13 cellular contexts compared by ENCODE assay signal in genomic region chr18:45248240-45248903, GRCh38.
DNase-seq lines count a peak whose midpoint lies in the region; ATAC-seq and TF ChIP-seq lines count a peak whose summit lies in the region.
"Had no signal": no experiment of that assay in that cellular context is flagged by ENCODE, and none has a peak within 500 bp of the region (broad histone marks: within the 10 kb centered on the region; RNA-seq: fewer than 3 reads in every experiment).

No MANE protein-coding gene starts in this region.

- TF ChIP-seq EP300 in SK-N-SH (IDR thresholded peaks at IDR 0.05; ENCODE audit: borderline replicate concordance in 1 of 2, low read depth in 1 of 2, low read length in 1 of 2) = peak; percentile 61 to 85; a peak in 2 of 4 replicates

- no peaks in the 10 kb centered on the region for H3K27me3 ChIP-seq in AG04450 (ENCODE audit: control insufficient read depth, insufficient read depth, low read length)
- no peaks in the 10 kb centered on the region for H3K27me3 ChIP-seq in SK-N-SH (ENCODE audit: insufficient read depth)

- ATAC-seq in omental fat pad (ENCODE audit: low FRiP score) (peak; percentile 73), GM18870 (IDR thresholded peaks at IDR 0.05; ENCODE audit: unreplicated experiment) (no peak)
- ATAC-seq: naive thymus-derived CD4-positive, alpha-beta T cell had no signal

- no peak overlapping the region; the same call in 1 of the 2 replicates for H2AFZ ChIP-seq in SK-N-SH (ENCODE audit: low read depth)

- TF ChIP-seq CTCF in AG04450 (IDR thresholded peaks at IDR 0.05; ENCODE audit: low read depth, low read length) (no peak), SK-N-SH (IDR thresholded peaks at IDR 0.05) (no peak), foreskin fibroblast (IDR thresholded peaks at IDR 0.05; ENCODE audit: low read depth, low read length) (no peak), omental fat pad (IDR thresholded peaks at IDR 0.05) (no peak)

- POLR2A ChIA-PET in AG04450 (lab: Yijun Ruan, JAX) = interaction anchor here (0.6 to 1.2 kb wide), 2 partner anchors 70 to 78 kb away, joined by 3 read pairs; no protein-coding TSS in a partner anchor
- POLR2A ChIA-PET in SK-N-SH (lab: Yijun Ruan, JAX) = no interaction called here

- TF ChIP-seq RAD21 in SK-N-SH (IDR thresholded peaks at IDR 0.05; ENCODE audit: low read length) = no peak

- DNase-seq in AG04450 (ENCODE audit: low read depth, low spot score) (peak; percentile 43), SK-N-SH (no peak), foreskin fibroblast (peak; percentile 64 to 74), omental fat pad (ENCODE audit: low spot score) (no peak), HuH-7.5 (ENCODE audit: low spot score) (no peak), activated gamma-delta T cell (lab: John Stamatoyannopoulos, UW) (no peak)
- no peak for DNase-seq in activated effector memory CD4-positive, alpha-beta T cell treated with Interleukin-2 at 50 U/mL for 16 hours
- DNase-seq: activated B cell treated with CpG ODN at 0.5 μM for 24 hours; MV-4-11; naive thymus-derived CD4-positive, alpha-beta T cell had no signal

- no peak overlapping the region for H3K9ac ChIP-seq in SK-N-SH

- 65% methylated on average over 6 of the region's 6 CpGs for WGBS in SK-N-SH (ENCODE audit: low lambda C conversion rate)

- no peaks in the 10 kb centered on the region for H3K79me2 ChIP-seq in SK-N-SH (ENCODE audit: insufficient read depth)

- H4K20me1 ChIP-seq in SK-N-SH (ENCODE audit: insufficient read depth) = no peaks in the 10 kb centered on the region

- H3K4me2 ChIP-seq in SK-N-SH = peak overlapping the region; percentile 21; the same call in 1 of the 2 replicates

- H3K9me3 ChIP-seq in AG04450 (ENCODE audit: control insufficient read depth, insufficient read depth, low read length) (no peaks in the 10 kb centered on the region), SK-N-SH (no peaks in the 10 kb centered on the region)

- H3K4me3 ChIP-seq in AG04450 (ENCODE audit: low read depth, low read length) = no peak overlapping the region
- H3K4me3 ChIP-seq in SK-N-SH (ENCODE audit: low read depth in 2 of 2, low read length in 1 of 2) = no peak overlapping the region
- H3K4me3 ChIP-seq in foreskin fibroblast (ENCODE audit: low read depth in 1 of 2, low read length in 2 of 2) = no peak overlapping the region

- H3K4me1 ChIP-seq in SK-N-SH (ENCODE audit: control insufficient read depth in 1 of 2, insufficient read depth in 2 of 2, low read depth in 1 of 2, low read length in 1 of 2) = peaks cover 4 to 21% of the 10 kb centered on the region in 2 experiments; a peak in 2 of 4 replicates

- H3K27ac ChIP-seq in AG04450 (ENCODE audit: low read depth, low read length) = peak overlapping the region; percentile 85
- H3K27ac ChIP-seq in SK-N-SH (ENCODE audit: low read depth in 2 of 2, low read length in 1 of 2) = peak overlapping the region; percentile 55 to 96
- H3K27ac ChIP-seq: C4-2B, epithelial cell of prostate had no signal

- peaks cover 14% of the 10 kb centered on the region for H3F3A ChIP-seq in SK-N-SH (replicated peaks; ENCODE audit: insufficient read depth)

- no peaks in the 10 kb centered on the region for H3K36me3 ChIP-seq in SK-N-SH (replicated peaks in 1 of 2; ENCODE audit: control insufficient read depth in 1 of 2, insufficient read depth in 2 of 2, low read length in 1 of 2)

- H3K9me2 ChIP-seq in SK-N-SH = no peaks in the 10 kb centered on the region

- CTCF ChIA-PET in AG04450 (lab: Charles Lee) (interaction anchor here (0.7 to 1.9 kb wide), 3 partner anchors 35 to 40 kb away, joined by 3 to 12 read pairs (median 4); no protein-coding TSS in a partner anchor), SK-N-SH (lab: Yijun Ruan, JAX) (interaction anchor here (0.7 to 1.4 kb wide), 3 partner anchors 26 to 292 kb away, joined by 3 to 4 read pairs (median 3); no protein-coding TSS in a partner anchor)

TF ChIP-seq in SK-N-SH, 30 proteins besides CTCF, POLR2A, EP300 and RAD21 (continues in another document):
- TF ChIP-seq MXI1 (IDR thresholded peaks at IDR 0.05; ENCODE audit: low read depth, low read length) (no peak), YY1 (IDR thresholded peaks at IDR 0.05; ENCODE audit: low read depth) (no peak), TEAD4 (IDR thresholded peaks at IDR 0.05; ENCODE audit: borderline replicate concordance, insufficient read depth) (peak; percentile 41; the same call in 1 of the 2 replicates), IRF3 (IDR thresholded peaks at IDR 0.05; ENCODE audit: low read depth, low read length) (no peak), ZBTB33 (IDR thresholded peaks at IDR 0.05; ENCODE audit: borderline replicate concordance, low read depth) (no peak), USF1 (IDR thresholded peaks at IDR 0.05; ENCODE audit: borderline replicate concordance, low read depth) (no peak), RCOR1 (IDR thresholded peaks at IDR 0.05; ENCODE audit: low read length) (no peak), GATA2 (CRISPR knock-in tag; IDR thresholded peaks at IDR 0.05) (no peak), TCF12 (IDR thresholded peaks at IDR 0.05) (peak; percentile 71), TAF1 (IDR thresholded peaks at IDR 0.05; ENCODE audit: borderline replicate concordance, low read depth, low read length) (no peak), FOSL2 (IDR thresholded peaks at IDR 0.05; ENCODE audit: borderline replicate concordance, low read depth) (no peak), USF2 (IDR thresholded peaks at IDR 0.05; ENCODE audit: borderline replicate concordance, low read depth, low read length) (no peak), REST (IDR thresholded peaks at IDR 0.05; ENCODE audit: low read depth, low read length) (no peak), NRF1 (IDR thresholded peaks at IDR 0.05; ENCODE audit: low read depth, low read length) (no peak), SIN3A (IDR thresholded peaks at IDR 0.05; ENCODE audit: borderline replicate concordance, low read depth, low read length) (no peak), CHD2 (IDR thresholded peaks at IDR 0.05; ENCODE audit: low read length, partially characterized antibody) (no peak)

Comparison
In these comparisons a context has a peak if more than half of its experiments do, and no peak if none do; other contexts are left out.
1. DNase-seq: peak in AG04450 (single experiment) and foreskin fibroblast (2 of 2); none in SK-N-SH (single experiment), omental fat pad (single experiment), activated effector memory CD4-positive, alpha-beta T cell treated with Interleukin-2 at 50 U/mL for 16 hours (single experiment), HuH-7.5 (single experiment) and activated gamma-delta T cell (single experiment).